8 cellular contexts compared by ENCODE assay signal in genomic region chr10:29635711-29636144, GRCh38. TPM values are rescaled to one million over a fixed set of nuclear protein-coding genes. Genes with fewer than 3 reads are reported as not detected.
DNase-seq lines count a peak whose midpoint lies in the region; ATAC-seq and TF ChIP-seq lines count a peak whose summit lies in the region.

No MANE protein-coding gene starts in this region.

- H3K4me2 ChIP-seq in BLaER1, result peak overlapping the region; percentile 75

- peaks cover 4% of the 10 kb centered on the region for H3K9me3 Mint-ChIP-seq in progenitor cell of endocrine pancreas (ENCODE audit: low read depth)

- ATAC-seq in GM21390 (IDR thresholded peaks at IDR 0.05; ENCODE audit: unreplicated experiment) (peak; percentile 64), RWPE2 (ENCODE audit: low read depth) (peak; percentile 13; the same call in 1 of the 3 replicates)

- H3K36me3 ChIP-seq in BLaER1 (peaks cover 9% of the 10 kb centered on the region; the same call in 1 of the 2 replicates), RWPE2 (ENCODE audit: low read depth) (no peaks in the 10 kb centered on the region; the same call in 1 of the 2 replicates)

- H4K20me1 ChIP-seq in BLaER1, result peaks cover 17% of the 10 kb centered on the region; the same call in 1 of the 2 replicates

- peak overlapping the region; percentile 95 for H3K27ac Mint-ChIP-seq in progenitor cell of endocrine pancreas

- peaks cover 57% of the 10 kb centered on the region for H3K4me1 ChIP-seq in BLaER1
- H3K4me1 ChIP-seq in RWPE2 (ENCODE audit: insufficient read depth, poor library complexity, severe bottlenecking), result peaks cover 49% of the 10 kb centered on the region

- no peak overlapping the region for H3K27ac ChIP-seq in BLaER1
- peak overlapping the region; percentile 97 for H3K27ac ChIP-seq in RWPE2 (ENCODE audit: poor library complexity, severe bottlenecking)

- H3K4me3 ChIP-seq in BLaER1 (no peak overlapping the region), RWPE2 (ENCODE audit: severe bottlenecking) (no peak overlapping the region)

- H3K36me3 Mint-ChIP-seq in progenitor cell of endocrine pancreas (ENCODE audit: insufficient read depth), result peaks cover 20% of the 10 kb centered on the region

- no peak for TF ChIP-seq CTCF in RWPE2 (IDR thresholded peaks at IDR 0.05; ENCODE audit: poor library complexity, severe bottlenecking)
- no peak for TF ChIP-seq CTCF in progenitor cell of endocrine pancreas (IDR thresholded peaks at IDR 0.05; ENCODE audit: unreplicated experiment)

- H3K27me3 Mint-ChIP-seq in progenitor cell of endocrine pancreas, result no peaks in the 10 kb centered on the region

- peak overlapping the region; percentile 75 for H3K4me3 Mint-ChIP-seq in progenitor cell of endocrine pancreas (ENCODE audit: low read depth)

- H3K27me3 ChIP-seq in BLaER1 (no peaks in the 10 kb centered on the region), RWPE2 (ENCODE audit: insufficient read depth, poor library complexity, severe bottlenecking) (no peaks in the 10 kb centered on the region)

- H3K9me3 ChIP-seq in BLaER1 (no peaks in the 10 kb centered on the region; the same call in 1 of the 2 replicates), RWPE2 (ENCODE audit: severe bottlenecking) (no peaks in the 10 kb centered on the region)

- H3K4me1 Mint-ChIP-seq in progenitor cell of endocrine pancreas (ENCODE audit: low read depth), result peaks cover 34% of the 10 kb centered on the region

- H3K9ac ChIP-seq in BLaER1, result no peak overlapping the region

- DNase-seq in RWPE2 (ENCODE audit: low spot score), result no peak
- peak; percentile 27 for DNase-seq in fibroblast of gingiva (ENCODE audit: low read depth)
- peak; percentile 30 for DNase-seq in progenitor cell of endocrine pancreas (ENCODE audit: low spot score, unreplicated experiment)
- DNase-seq in NAMALWA (ENCODE audit: low spot score), result no peak
- DNase-seq in NCI-H2227 (lab: John Stamatoyannopoulos, UW; ENCODE audit: unreplicated experiment), result no peak
- DNase-seq in cortex of kidney (lab: John Stamatoyannopoulos, UW), result no peak

RNA-seq across cellular contexts. Expression of gene SVIL, which starts 1.0 kb away (rescaled TPM):
- total RNA-seq in progenitor cell of endocrine pancreas, result 88.2 and 98.8 TPM in 2 replicates

Comparison
In these comparisons a context has a peak if more than half of its experiments do, and no peak if none do; other contexts are left out.
1. DNase-seq: peak in fibroblast of gingiva (single experiment) and progenitor cell of endocrine pancreas (single experiment); none in RWPE2 (single experiment), NAMALWA (single experiment), NCI-H2227 (single experiment) and cortex of kidney (single experiment).